ENCODE assay signal across 1 cellular context in the genomic region with DNA sequence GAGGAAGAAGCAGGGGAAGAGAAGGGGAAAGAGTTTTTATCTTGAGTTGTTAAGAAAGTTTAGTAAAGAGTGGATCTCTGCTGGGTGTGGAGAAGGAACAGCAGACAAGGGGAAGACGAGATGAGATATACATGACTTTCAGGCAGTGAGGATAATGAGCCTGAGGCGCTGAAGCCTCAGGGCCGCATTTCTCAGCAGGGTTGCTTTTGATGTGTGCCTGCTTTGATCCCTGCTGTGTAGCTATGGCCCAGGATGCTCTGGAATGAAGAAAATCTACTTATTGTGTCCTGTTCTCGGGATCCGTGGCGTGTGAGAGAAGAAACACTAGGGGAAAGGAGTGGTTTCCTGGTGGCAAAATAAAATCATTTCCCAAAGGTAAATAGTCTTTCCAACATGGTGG.
TF ChIP-seq lines count a peak whose summit lies in the region.

No MANE protein-coding gene starts in this region.

TF ChIP-seq in GM23338, 12 proteins besides CTCF, POLR2A, EP300 and RAD21 (continued from another document):
- TF ChIP-seq, protein P1, sequence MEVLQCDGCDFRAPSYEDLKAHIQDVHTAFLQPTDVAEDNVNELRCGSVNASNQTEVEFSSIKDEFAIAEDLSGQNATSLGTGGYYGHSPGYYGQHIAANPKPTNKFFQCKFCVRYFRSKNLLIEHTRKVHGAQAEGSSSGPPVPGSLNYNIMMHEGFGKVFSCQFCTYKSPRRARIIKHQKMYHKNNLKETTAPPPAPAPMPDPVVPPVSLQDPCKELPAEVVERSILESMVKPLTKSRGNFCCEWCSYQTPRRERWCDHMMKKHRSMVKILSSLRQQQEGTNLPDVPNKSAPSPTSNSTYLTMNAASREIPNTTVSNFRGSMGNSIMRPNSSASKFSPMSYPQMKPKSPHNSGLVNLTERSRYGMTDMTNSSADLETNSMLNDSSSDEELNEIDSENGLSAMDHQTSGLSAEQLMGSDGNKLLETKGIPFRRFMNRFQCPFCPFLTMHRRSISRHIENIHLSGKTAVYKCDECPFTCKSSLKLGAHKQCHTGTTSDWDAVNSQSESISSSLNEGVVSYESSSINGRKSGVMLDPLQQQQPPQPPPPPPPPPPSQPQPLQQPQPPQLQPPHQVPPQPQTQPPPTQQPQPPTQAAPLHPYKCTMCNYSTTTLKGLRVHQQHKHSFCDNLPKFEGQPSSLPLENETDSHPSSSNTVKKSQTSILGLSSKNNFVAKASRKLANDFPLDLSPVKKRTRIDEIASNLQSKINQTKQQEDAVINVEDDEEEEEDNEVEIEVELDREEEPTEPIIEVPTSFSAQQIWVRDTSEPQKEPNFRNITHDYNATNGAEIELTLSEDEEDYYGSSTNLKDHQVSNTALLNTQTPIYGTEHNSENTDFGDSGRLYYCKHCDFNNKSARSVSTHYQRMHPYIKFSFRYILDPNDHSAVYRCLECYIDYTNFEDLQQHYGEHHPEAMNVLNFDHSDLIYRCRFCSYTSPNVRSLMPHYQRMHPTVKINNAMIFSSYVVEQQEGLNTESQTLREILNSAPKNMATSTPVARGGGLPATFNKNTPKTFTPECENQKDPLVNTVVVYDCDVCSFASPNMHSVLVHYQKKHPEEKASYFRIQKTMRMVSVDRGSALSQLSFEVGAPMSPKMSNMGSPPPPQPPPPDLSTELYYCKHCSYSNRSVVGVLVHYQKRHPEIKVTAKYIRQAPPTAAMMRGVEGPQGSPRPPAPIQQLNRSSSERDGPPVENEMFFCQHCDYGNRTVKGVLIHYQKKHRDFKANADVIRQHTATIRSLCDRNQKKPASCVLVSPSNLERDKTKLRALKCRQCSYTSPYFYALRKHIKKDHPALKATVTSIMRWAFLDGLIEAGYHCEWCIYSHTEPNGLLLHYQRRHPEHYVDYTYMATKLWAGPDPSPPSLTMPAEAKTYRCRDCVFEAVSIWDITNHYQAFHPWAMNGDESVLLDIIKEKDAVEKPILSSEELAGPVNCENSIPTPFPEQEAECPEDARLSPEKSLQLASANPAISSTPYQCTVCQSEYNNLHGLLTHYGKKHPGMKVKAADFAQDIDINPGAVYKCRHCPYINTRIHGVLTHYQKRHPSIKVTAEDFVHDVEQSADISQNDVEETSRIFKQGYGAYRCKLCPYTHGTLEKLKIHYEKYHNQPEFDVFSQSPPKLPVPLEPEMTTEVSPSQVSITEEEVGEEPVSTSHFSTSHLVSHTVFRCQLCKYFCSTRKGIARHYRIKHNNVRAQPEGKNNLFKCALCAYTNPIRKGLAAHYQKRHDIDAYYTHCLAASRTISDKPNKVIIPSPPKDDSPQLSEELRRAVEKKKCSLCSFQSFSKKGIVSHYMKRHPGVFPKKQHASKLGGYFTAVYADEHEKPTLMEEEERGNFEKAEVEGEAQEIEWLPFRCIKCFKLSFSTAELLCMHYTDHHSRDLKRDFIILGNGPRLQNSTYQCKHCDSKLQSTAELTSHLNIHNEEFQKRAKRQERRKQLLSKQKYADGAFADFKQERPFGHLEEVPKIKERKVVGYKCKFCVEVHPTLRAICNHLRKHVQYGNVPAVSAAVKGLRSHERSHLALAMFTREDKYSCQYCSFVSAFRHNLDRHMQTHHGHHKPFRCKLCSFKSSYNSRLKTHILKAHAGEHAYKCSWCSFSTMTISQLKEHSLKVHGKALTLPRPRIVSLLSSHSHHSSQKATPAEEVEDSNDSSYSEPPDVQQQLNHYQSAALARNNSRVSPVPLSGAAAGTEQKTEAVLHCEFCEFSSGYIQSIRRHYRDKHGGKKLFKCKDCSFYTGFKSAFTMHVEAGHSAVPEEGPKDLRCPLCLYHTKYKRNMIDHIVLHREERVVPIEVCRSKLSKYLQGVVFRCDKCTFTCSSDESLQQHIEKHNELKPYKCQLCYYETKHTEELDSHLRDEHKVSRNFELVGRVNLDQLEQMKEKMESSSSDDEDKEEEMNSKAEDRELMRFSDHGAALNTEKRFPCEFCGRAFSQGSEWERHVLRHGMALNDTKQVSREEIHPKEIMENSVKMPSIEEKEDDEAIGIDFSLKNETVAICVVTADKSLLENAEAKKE (CRISPR knock-in tag; IDR thresholded peaks at IDR 0.05): no peak
- no peak for TF ChIP-seq CREB1 (CRISPR knock-in tag; IDR thresholded peaks at IDR 0.05; ENCODE audit: low read depth)
